In the genomic region with DNA sequence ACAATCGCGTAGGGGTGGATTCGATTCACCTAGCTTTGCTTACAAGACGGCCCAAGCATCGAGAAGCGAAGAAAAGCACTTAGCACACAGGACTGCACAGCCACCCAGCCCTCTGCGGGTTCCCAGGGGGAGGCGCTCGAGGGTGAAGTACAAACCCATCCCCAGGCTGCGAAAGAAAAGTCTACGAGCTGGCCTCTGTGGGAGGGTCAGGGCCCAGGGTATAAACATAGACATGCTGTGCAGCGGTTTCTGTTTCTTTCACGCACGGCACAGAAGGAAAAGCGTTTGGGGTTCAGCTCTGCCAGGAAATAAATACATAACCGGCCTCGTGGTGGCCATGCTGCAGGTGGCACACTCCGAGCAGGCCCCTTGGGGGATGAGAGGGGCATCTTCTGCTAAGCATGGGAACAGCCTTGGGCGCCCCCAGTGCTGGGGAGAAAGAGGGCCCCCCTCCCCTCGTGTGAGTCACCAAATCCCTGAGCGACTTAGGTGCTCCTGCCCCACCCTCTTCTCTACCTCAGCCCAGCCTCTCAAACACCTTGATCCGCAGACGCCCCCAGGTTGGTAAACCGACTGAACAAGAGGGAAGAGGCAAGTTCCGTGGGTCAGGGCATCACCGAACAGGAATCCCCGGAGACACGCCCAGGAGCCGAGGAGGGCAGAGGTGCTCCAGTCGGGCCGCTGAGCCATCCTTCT, we compare ENCODE assay signal across 8 cellular contexts.
A peak's percentile ranks its signal among the peaks of the same experiment; 100 is the strongest.
DNase-seq lines count a peak whose midpoint lies in the region; ATAC-seq, FAIRE-seq and TF ChIP-seq lines count a peak whose summit lies in the region.

No MANE protein-coding gene starts in this region.

- RAD21 ChIA-PET in GM12878 (lab: Charles Lee; ENCODE audit: unreplicated experiment), result interaction anchor here (0.8 to 5.3 kb wide), 36 partner anchors 9 to 246 kb away, joined by 3 to 134 read pairs (median 7); a partner anchor contains a TSS

- peaks cover 3% of the 10 kb centered on the region for H3K36me3 Mint-ChIP-seq in T-cell

- SMC1A ChIA-PET in GM12878 (lab: Charles Lee; ENCODE audit: uncharacterized antibody, unreplicated experiment), result interaction anchor here (0.7 to 6.9 kb wide), 49 partner anchors 9 to 450 kb away, joined by 3 to 126 read pairs (median 5); no protein-coding TSS in a partner anchor

- peak; percentile 71 to 82 (median 71) for TF ChIP-seq CTCF in GM12878 (IDR thresholded peaks at IDR 0.05 in 2 of 3, conservative IDR thresholded peaks at IDR 0.05 in 1 of 3; ENCODE audit: control insufficient read depth in 2 of 3, extremely low read depth in 1 of 3, insufficient read depth in 1 of 3, low read depth in 3 of 3, low read length in 3 of 3)

- POLR2A ChIA-PET in T-cell (lab: Charles Lee) (interaction anchor here (0.5 to 2.0 kb wide), 12 partner anchors 9 to 1096 kb away, joined by 3 to 5 read pairs (median 3); a partner anchor contains a TSS), GM12878 (lab: Charles Lee) (interaction anchor here (0.7 to 5.6 kb wide), 17 partner anchors 8 to 165 kb away, joined by 3 to 32 read pairs (median 4); no protein-coding TSS in a partner anchor)

- H3K4me2 ChIP-seq in GM12878 (ENCODE audit: control insufficient read depth, insufficient read depth), result peak overlapping the region; percentile 61

- no peaks in the 10 kb centered on the region for H3K79me2 ChIP-seq in GM12878 (ENCODE audit: control insufficient read depth, insufficient read depth, low read length)

- no peaks in the 10 kb centered on the region for H3K36me3 ChIP-seq in GM12878 (ENCODE audit: control insufficient read depth in 2 of 2, insufficient read depth in 2 of 2, low read length in 1 of 2)

- peak overlapping the region; percentile 3; the same call in 1 of the 2 replicates for H3K9ac ChIP-seq in GM12878 (ENCODE audit: control insufficient read depth, insufficient read depth, low read length)

- no peak overlapping the region for H3K27ac ChIP-seq in GM12878 (ENCODE audit: control insufficient read depth, insufficient read depth)

- H4K20me1 ChIP-seq in GM12878 (ENCODE audit: control insufficient read depth, insufficient read depth), result no peaks in the 10 kb centered on the region

- H3K4me3 Mint-ChIP-seq in T-cell, result peak overlapping the region; percentile 72 to 80 (median 75)

- peaks cover 46 to 60% (median 55%) of the 10 kb centered on the region in 3 donors for H3K4me1 Mint-ChIP-seq in T-cell

- H3K27me3 ChIP-seq in GM12878 (replicated peaks in 1 of 2; ENCODE audit: control insufficient read depth in 2 of 2, insufficient read depth in 2 of 2, low read length in 1 of 2), result no peaks in the 10 kb centered on the region

- peak; percentile 58 to 83 (median 76) for DNase-seq in T-cell
- DNase-seq in GM12878 (ENCODE audit: low read depth, low spot score), result peak; percentile 60
- peak; percentile 48 to 54 for DNase-seq in stimulated activated CD8-positive, alpha-beta memory T cell treated with anti-CD3 and anti-CD28 coated beads, Interleukin-15, amount 100 ng/mL, for 4 hours (ENCODE audit: low read depth in 2 of 2)
- DNase-seq in NCI-H526 treated with DMSO at 0.1 percent for 48 hours (lab: John Stamatoyannopoulos, UW), result no peak
- no peak for DNase-seq in G401 (ENCODE audit: low spot score)
- no peak for DNase-seq in HPDE6-E6E7 (ENCODE audit: extremely low spot score)

- TF ChIP-seq POLR2A in GM12878 (IDR thresholded peaks at IDR 0.05; ENCODE audit: low read depth, low read length), result no peak

- intact Hi-C loops in GM12878 (cut with micrococcal nuclease; ENCODE audit: unreplicated experiment), result loop anchor here (1.0 to 10.0 kb wide), 2 partner anchors 43 to 313 kb away; a partner anchor contains a TSS

- ATAC-seq in GM18499 (IDR thresholded peaks at IDR 0.05; ENCODE audit: insufficient read depth, unreplicated experiment) (peak; percentile 92), HG02840 (IDR thresholded peaks at IDR 0.05; ENCODE audit: low FRiP score, unreplicated experiment) (peak; percentile 71), T-cell (replicated peaks in 1 of 4) (peak; percentile 95 to 98 (median 96)), GM12878 (peak; percentile 98)

- H2AFZ ChIP-seq in GM12878 (ENCODE audit: control insufficient read depth, low read depth, low read length), result peak overlapping the region; percentile 20

- no TSS peak for BruUV-seq in GM12878 (replicated peaks; lab: Mats Ljungman, UMichigan)

- peak; percentile 86 for TF ChIP-seq RAD21 in GM12878 (IDR thresholded peaks at IDR 0.05; ENCODE audit: insufficient read depth, low read depth, low read length)

- H3K9me3 Mint-ChIP-seq in T-cell, result no peaks in the 10 kb centered on the region

- no peaks in the 10 kb centered on the region for H3K27me3 Mint-ChIP-seq in T-cell

- peak overlapping the region; percentile 86 to 91 for H3K27ac Mint-ChIP-seq in T-cell

- FAIRE-seq in GM12878 (lab: Jason Lieb, UNC), result peak; percentile 88

- peaks cover 7% of the 10 kb centered on the region for H3K4me1 ChIP-seq in GM12878 (ENCODE audit: control insufficient read depth, insufficient read depth, low read length)

- CTCF ChIA-PET in T-cell (lab: Charles Lee) (interaction anchor here (0.5 to 5.8 kb wide), 37 partner anchors 9 to 989 kb away, joined by 3 to 136 read pairs (median 4); a partner anchor contains a TSS), GM12878 (lab: Yijun Ruan, JAX) (interaction anchor here (0.6 to 18.8 kb wide), 48 partner anchors 9 to 1615 kb away, joined by 3 to 314 read pairs (median 6); a partner anchor contains a TSS)

- H3K4me3 ChIP-seq in GM12878, result 0 out of 2 replicates have a peak overlapping the region, but pooled peaks have one; percentile 34

- no peak for TF ChIP-seq EP300 in GM12878 (IDR thresholded peaks at IDR 0.05; ENCODE audit: borderline replicate concordance in 1 of 2, control insufficient read depth in 1 of 2, low read depth in 2 of 2, low read length in 2 of 2)

- 5% methylated on average over 31 of the region's 31 CpGs for WGBS in GM12878 (ENCODE audit: insufficient coverage, insufficient replicate concordance, low lambda C conversion rate, missing lambda C conversion rate)

- H3K9me3 ChIP-seq in GM12878 (replicated peaks; ENCODE audit: control insufficient read depth, insufficient read depth, low read length), result no peaks in the 10 kb centered on the region

- in situ Hi-C loops in GM12878 (cut with MboI) (no loop called here), G401 (cut with HindIII; ENCODE audit: low sequenced_read_pairs) (no loop called here)

TF ChIP-seq in GM12878, 131 proteins besides CTCF, POLR2A, EP300 and RAD21 (continues in another document):
- TF ChIP-seq WRNIP1 (IDR thresholded peaks at IDR 0.05; ENCODE audit: borderline replicate concordance, low read depth, low read length) (no peak), RUNX3 (IDR thresholded peaks at IDR 0.05; ENCODE audit: low read length) (peak; percentile 68), ZSCAN29 (IDR thresholded peaks at IDR 0.05) (no peak), EGR1 (IDR thresholded peaks at IDR 0.05; ENCODE audit: borderline replicate concordance in 1 of 2, low read depth in 2 of 2, low read length in 2 of 2) (no peak), HDAC6 (IDR thresholded peaks at IDR 0.05; ENCODE audit: unreplicated experiment) (no peak), PAX5 (IDR thresholded peaks at IDR 0.05; ENCODE audit: borderline replicate concordance, low read depth, low read length) (no peak), SIX5 (IDR thresholded peaks at IDR 0.05; ENCODE audit: low read depth, low read length, severe bottlenecking) (no peak), SMC3 (IDR thresholded peaks at IDR 0.05; ENCODE audit: borderline replicate concordance, low read length) (peak; percentile 85; the same call in 1 of the 2 replicates), ZNF24 (IDR thresholded peaks at IDR 0.05) (0 out of 2 replicates have a peak, but pooled peaks have one; percentile 13), ZBED1 (IDR thresholded peaks at IDR 0.05; ENCODE audit: borderline replicate concordance) (no peak), PML (IDR thresholded peaks at IDR 0.05; ENCODE audit: low read length) (no peak), MYB (IDR thresholded peaks at IDR 0.05; ENCODE audit: borderline replicate concordance, low read depth, low read length) (no peak), ZZZ3 (IDR thresholded peaks at IDR 0.05; ENCODE audit: control insufficient read depth, insufficient read length, low read depth) (no peak), RAD51 (IDR thresholded peaks at IDR 0.05) (no peak)
- TF ChIP-seq, protein P1, sequence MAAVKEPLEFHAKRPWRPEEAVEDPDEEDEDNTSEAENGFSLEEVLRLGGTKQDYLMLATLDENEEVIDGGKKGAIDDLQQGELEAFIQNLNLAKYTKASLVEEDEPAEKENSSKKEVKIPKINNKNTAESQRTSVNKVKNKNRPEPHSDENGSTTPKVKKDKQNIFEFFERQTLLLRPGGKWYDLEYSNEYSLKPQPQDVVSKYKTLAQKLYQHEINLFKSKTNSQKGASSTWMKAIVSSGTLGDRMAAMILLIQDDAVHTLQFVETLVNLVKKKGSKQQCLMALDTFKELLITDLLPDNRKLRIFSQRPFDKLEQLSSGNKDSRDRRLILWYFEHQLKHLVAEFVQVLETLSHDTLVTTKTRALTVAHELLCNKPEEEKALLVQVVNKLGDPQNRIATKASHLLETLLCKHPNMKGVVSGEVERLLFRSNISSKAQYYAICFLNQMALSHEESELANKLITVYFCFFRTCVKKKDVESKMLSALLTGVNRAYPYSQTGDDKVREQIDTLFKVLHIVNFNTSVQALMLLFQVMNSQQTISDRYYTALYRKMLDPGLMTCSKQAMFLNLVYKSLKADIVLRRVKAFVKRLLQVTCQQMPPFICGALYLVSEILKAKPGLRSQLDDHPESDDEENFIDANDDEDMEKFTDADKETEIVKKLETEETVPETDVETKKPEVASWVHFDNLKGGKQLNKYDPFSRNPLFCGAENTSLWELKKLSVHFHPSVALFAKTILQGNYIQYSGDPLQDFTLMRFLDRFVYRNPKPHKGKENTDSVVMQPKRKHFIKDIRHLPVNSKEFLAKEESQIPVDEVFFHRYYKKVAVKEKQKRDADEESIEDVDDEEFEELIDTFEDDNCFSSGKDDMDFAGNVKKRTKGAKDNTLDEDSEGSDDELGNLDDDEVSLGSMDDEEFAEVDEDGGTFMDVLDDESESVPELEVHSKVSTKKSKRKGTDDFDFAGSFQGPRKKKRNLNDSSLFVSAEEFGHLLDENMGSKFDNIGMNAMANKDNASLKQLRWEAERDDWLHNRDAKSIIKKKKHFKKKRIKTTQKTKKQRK (IDR thresholded peaks at IDR 0.05; ENCODE audit: low read depth, low read length), result no peak
- TF ChIP-seq, protein P2, sequence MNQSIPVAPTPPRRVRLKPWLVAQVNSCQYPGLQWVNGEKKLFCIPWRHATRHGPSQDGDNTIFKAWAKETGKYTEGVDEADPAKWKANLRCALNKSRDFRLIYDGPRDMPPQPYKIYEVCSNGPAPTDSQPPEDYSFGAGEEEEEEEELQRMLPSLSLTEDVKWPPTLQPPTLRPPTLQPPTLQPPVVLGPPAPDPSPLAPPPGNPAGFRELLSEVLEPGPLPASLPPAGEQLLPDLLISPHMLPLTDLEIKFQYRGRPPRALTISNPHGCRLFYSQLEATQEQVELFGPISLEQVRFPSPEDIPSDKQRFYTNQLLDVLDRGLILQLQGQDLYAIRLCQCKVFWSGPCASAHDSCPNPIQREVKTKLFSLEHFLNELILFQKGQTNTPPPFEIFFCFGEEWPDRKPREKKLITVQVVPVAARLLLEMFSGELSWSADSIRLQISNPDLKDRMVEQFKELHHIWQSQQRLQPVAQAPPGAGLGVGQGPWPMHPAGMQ (IDR thresholded peaks at IDR 0.05; ENCODE audit: borderline replicate concordance), result no peak

Comparison
In these comparisons a context has a peak if more than half of its experiments do, and no peak if none do; other contexts are left out.
1. DNase-seq: peak in T-cell (34 of 34), GM12878 (single experiment) and stimulated activated CD8-positive, alpha-beta memory T cell treated with anti-CD3 and anti-CD28 coated beads, Interleukin-15, amount 100 ng/mL, for 4 hours (2 of 2); none in NCI-H526 treated with DMSO at 0.1 percent for 48 hours (single experiment), G401 (single experiment) and HPDE6-E6E7 (single experiment).
2. Peak in every context shown above with its lines, with median percentiles within 50 percentile points of each other: ATAC-seq.